Comparison of ENCODE assay signal across 16 cellular contexts in genomic region chr15:70775160-70775559, GRCh38. TPM values are rescaled to one million over a fixed set of nuclear protein-coding genes. Genes with fewer than 3 reads are reported as not detected.
A peak's percentile ranks its signal among the peaks of the same experiment; 100 is the strongest.
DNase-seq lines count a peak whose midpoint lies in the region; ATAC-seq and TF ChIP-seq lines count a peak whose summit lies in the region.
"Had no signal": no experiment of that assay in that cellular context is flagged by ENCODE, and none has a peak within 500 bp of the region (broad histone marks: within the 10 kb centered on the region; RNA-seq: fewer than 3 reads in every experiment).

No MANE protein-coding gene starts in this region.

- peak; percentile 24 for ATAC-seq in activated T-helper 17 cell treated with anti-CD3 and anti-CD28 coated beads, Interleukin-2, amount 50 U/mL, for 72 hours (replicated peaks)
- ATAC-seq in GM19463 (IDR thresholded peaks at IDR 0.05; ENCODE audit: unreplicated experiment) (no peak), HG03108 (IDR thresholded peaks at IDR 0.05; ENCODE audit: unreplicated experiment) (no peak), HG03135 (IDR thresholded peaks at IDR 0.05; ENCODE audit: unreplicated experiment) (no peak), GM19395 (IDR thresholded peaks at IDR 0.05; ENCODE audit: unreplicated experiment) (no peak)
- ATAC-seq: HepG2, right lobe of liver had no signal

- H3K4me3 ChIP-seq in foreskin fibroblast (ENCODE audit: low read depth in 1 of 2, low read length in 2 of 2): no peak overlapping the region
- H3K4me3 ChIP-seq: esophagus muscularis mucosa, right lobe of liver had no signal

- H3K36me3 Mint-ChIP-seq in activated T-helper 17 cell treated with anti-CD3 and anti-CD28 coated beads, Interleukin-2, amount 50 U/mL, for 72 hours (ENCODE audit: low read depth): no peaks in the 10 kb centered on the region

- H3K27me3 Mint-ChIP-seq in activated T-helper 17 cell treated with anti-CD3 and anti-CD28 coated beads, Interleukin-2, amount 50 U/mL, for 72 hours: peaks cover 21% of the 10 kb centered on the region

- no peak for TF ChIP-seq CTCF in foreskin fibroblast (IDR thresholded peaks at IDR 0.05; ENCODE audit: low read depth, low read length)

- no peaks in the 10 kb centered on the region for H3K9me3 Mint-ChIP-seq in activated T-helper 17 cell treated with anti-CD3 and anti-CD28 coated beads, Interleukin-2, amount 50 U/mL, for 72 hours

- no peaks in the 10 kb centered on the region for H3K4me1 Mint-ChIP-seq in activated T-helper 17 cell treated with anti-CD3 and anti-CD28 coated beads, Interleukin-2, amount 50 U/mL, for 72 hours

- H3K27ac Mint-ChIP-seq in activated T-helper 17 cell treated with anti-CD3 and anti-CD28 coated beads, Interleukin-2, amount 50 U/mL, for 72 hours: no peak overlapping the region

- DNase-seq in HPDE6-E6E7 (ENCODE audit: extremely low spot score): peak; percentile 62
- peak; percentile 84 to 91 for DNase-seq in foreskin fibroblast
- DNase-seq: central memory CD4-positive, alpha-beta T cell; DMS153; H7; islet precursor cell; NCI-H1694; NCI-H82; right lobe of liver had no signal

- H3K4me3 Mint-ChIP-seq in activated T-helper 17 cell treated with anti-CD3 and anti-CD28 coated beads, Interleukin-2, amount 50 U/mL, for 72 hours: no peak overlapping the region

RNA-seq across cellular contexts. Expression of gene UACA, which starts 11.8 kb away (rescaled TPM):
- total RNA-seq in activated T-helper 17 cell treated with anti-CD3 and anti-CD28 coated beads, Interleukin-2, amount 50 U/mL, for 72 hours: 1 to 10 TPM; 2.0 to 3.4 TPM
